In the genomic region with DNA sequence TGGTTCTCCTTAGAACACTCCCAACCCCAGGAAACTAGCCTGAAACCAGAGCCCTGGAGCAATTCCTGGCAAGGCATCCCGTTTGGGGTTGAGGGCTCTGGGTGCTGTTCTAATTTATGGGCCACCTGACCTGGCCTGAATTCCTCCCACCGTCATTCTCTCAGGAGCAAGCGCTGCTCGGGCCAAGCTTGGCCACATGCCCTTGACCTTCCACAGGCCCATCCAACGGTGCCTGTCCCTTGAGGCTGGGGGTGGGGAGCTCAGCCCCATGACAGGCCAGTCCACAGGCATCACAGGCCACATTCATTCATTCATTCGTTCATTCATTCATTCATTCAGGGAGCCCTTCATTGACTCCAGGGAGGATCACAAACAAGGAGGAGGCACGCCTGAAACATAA, we compare ENCODE assay signal across 1 cellular context.
TF ChIP-seq lines count a peak whose summit lies in the region.

No MANE protein-coding gene starts in this region.

TF ChIP-seq in HepG2, 621 proteins besides CTCF, POLR2A, EP300 and RAD21:
- TF ChIP-seq ZC3H13 (CRISPR knock-in tag; IDR thresholded peaks at IDR 0.05) (no peak), CBX1 (IDR thresholded peaks at IDR 0.05; ENCODE audit: low read depth) (no peak), NR2F2 (IDR thresholded peaks at IDR 0.05; ENCODE audit: borderline replicate concordance, low read depth) (no peak), CBX2 (IDR thresholded peaks at IDR 0.05; ENCODE audit: low read depth, low read length) (no peak), CBX2 (CRISPR knock-in tag; IDR thresholded peaks at IDR 0.05; ENCODE audit: low read depth) (no peak), ZNF552 (CRISPR knock-in tag; IDR thresholded peaks at IDR 0.05; ENCODE audit: borderline replicate concordance) (no peak), ZNF3 (CRISPR knock-in tag; IDR thresholded peaks at IDR 0.05) (no peak), ZFP90 (CRISPR knock-in tag; IDR thresholded peaks at IDR 0.05; ENCODE audit: borderline replicate concordance) (no peak)
- TF ChIP-seq, protein P1, sequence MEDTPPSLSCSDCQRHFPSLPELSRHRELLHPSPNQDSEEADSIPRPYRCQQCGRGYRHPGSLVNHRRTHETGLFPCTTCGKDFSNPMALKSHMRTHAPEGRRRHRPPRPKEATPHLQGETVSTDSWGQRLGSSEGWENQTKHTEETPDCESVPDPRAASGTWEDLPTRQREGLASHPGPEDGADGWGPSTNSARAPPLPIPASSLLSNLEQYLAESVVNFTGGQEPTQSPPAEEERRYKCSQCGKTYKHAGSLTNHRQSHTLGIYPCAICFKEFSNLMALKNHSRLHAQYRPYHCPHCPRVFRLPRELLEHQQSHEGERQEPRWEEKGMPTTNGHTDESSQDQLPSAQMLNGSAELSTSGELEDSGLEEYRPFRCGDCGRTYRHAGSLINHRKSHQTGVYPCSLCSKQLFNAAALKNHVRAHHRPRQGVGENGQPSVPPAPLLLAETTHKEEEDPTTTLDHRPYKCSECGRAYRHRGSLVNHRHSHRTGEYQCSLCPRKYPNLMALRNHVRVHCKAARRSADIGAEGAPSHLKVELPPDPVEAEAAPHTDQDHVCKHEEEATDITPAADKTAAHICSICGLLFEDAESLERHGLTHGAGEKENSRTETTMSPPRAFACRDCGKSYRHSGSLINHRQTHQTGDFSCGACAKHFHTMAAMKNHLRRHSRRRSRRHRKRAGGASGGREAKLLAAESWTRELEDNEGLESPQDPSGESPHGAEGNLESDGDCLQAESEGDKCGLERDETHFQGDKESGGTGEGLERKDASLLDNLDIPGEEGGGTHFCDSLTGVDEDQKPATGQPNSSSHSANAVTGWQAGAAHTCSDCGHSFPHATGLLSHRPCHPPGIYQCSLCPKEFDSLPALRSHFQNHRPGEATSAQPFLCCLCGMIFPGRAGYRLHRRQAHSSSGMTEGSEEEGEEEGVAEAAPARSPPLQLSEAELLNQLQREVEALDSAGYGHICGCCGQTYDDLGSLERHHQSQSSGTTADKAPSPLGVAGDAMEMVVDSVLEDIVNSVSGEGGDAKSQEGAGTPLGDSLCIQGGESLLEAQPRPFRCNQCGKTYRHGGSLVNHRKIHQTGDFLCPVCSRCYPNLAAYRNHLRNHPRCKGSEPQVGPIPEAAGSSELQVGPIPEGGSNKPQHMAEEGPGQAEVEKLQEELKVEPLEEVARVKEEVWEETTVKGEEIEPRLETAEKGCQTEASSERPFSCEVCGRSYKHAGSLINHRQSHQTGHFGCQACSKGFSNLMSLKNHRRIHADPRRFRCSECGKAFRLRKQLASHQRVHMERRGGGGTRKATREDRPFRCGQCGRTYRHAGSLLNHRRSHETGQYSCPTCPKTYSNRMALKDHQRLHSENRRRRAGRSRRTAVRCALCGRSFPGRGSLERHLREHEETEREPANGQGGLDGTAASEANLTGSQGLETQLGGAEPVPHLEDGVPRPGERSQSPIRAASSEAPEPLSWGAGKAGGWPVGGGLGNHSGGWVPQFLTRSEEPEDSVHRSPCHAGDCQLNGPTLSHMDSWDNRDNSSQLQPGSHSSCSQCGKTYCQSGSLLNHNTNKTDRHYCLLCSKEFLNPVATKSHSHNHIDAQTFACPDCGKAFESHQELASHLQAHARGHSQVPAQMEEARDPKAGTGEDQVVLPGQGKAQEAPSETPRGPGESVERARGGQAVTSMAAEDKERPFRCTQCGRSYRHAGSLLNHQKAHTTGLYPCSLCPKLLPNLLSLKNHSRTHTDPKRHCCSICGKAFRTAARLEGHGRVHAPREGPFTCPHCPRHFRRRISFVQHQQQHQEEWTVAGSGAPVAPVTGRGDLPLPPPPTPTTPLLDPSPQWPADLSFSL (CRISPR knock-in tag; IDR thresholded peaks at IDR 0.05): no peak
- TF ChIP-seq, protein P2, sequence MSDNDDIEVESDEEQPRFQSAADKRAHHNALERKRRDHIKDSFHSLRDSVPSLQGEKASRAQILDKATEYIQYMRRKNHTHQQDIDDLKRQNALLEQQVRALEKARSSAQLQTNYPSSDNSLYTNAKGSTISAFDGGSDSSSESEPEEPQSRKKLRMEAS (IDR thresholded peaks at IDR 0.05): no peak
- TF ChIP-seq, protein P3, sequence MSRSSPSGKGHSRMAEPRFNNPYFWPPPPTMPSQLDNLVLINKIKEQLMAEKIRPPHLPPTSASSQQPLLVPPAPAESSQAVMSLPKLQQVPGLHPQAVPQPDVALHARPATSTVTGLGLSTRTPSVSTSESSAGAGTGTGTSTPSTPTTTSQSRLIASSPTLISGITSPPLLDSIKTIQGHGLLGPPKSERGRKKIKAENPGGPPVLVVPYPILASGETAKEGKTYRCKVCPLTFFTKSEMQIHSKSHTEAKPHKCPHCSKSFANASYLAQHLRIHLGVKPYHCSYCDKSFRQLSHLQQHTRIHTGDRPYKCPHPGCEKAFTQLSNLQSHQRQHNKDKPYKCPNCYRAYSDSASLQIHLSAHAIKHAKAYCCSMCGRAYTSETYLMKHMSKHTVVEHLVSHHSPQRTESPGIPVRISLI (CRISPR knock-in tag; IDR thresholded peaks at IDR 0.05; ENCODE audit: borderline replicate concordance): no peak
- TF ChIP-seq, protein P4, sequence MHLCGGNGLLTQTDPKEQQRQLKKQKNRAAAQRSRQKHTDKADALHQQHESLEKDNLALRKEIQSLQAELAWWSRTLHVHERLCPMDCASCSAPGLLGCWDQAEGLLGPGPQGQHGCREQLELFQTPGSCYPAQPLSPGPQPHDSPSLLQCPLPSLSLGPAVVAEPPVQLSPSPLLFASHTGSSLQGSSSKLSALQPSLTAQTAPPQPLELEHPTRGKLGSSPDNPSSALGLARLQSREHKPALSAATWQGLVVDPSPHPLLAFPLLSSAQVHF (CRISPR knock-in tag; IDR thresholded peaks at IDR 0.05): no peak
- TF ChIP-seq, protein P5, sequence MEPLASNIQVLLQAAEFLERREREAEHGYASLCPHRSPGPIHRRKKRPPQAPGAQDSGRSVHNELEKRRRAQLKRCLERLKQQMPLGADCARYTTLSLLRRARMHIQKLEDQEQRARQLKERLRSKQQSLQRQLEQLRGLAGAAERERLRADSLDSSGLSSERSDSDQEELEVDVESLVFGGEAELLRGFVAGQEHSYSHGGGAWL (CRISPR knock-in tag; IDR thresholded peaks at IDR 0.05): no peak
- TF ChIP-seq, protein P6, sequence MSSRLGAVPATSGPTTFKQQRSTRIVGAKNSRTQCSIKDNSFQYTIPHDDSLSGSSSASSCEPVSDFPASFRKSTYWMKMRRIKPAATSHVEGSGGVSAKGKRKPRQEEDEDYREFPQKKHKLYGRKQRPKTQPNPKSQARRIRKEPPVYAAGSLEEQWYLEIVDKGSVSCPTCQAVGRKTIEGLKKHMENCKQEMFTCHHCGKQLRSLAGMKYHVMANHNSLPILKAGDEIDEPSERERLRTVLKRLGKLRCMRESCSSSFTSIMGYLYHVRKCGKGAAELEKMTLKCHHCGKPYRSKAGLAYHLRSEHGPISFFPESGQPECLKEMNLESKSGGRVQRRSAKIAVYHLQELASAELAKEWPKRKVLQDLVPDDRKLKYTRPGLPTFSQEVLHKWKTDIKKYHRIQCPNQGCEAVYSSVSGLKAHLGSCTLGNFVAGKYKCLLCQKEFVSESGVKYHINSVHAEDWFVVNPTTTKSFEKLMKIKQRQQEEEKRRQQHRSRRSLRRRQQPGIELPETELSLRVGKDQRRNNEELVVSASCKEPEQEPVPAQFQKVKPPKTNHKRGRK (CRISPR knock-in tag; IDR thresholded peaks at IDR 0.05): no peak
